ENCODE assay signal across 8 cellular contexts in the genomic region with DNA sequence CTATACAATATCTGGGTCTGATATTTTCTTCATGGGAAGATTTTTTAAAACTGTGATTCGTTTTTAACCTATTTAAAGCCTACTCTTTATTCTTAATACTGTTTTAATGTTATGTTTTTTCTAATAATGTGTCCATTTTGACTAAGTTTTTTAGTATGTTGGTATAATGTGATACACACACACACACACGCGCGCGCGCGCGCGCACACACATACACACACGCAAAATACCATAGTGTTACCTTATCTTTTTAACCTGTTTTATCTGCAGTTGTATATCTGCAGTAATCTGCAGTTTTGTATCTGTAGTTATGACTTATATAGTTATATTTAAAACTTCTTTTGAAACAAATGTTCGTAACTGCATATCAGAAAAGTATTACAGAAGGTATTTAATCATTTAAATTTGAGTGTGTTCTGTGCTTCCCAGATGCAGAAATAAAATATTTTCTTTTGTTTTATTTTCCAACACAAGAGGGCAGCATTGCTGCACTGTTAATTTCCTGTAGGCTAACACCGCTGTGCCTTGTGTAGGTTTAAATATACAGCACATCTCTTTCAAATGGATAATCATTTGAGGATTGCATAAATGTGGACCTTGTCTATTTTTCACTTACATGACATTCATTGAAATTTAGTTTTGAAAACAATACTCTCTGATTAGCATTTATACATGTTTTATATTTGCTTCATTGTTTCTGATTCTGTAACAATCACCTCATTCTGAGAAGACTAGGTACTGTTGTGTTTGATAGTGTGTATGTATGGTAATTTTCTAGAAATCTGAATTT.
DNase-seq lines count a peak whose midpoint lies in the region; ATAC-seq and TF ChIP-seq lines count a peak whose summit lies in the region.

No MANE protein-coding gene starts in this region.

- peaks cover 0 to 10% (median 0%) of the 10 kb centered on the region in 4 donors for H3K4me1 Mint-ChIP-seq in CD4-positive, CD25-positive, alpha-beta regulatory T cell
- no peaks in the 10 kb centered on the region for H3K4me1 Mint-ChIP-seq in immature natural killer cell

- H3K27ac Mint-ChIP-seq in CD4-positive, CD25-positive, alpha-beta regulatory T cell: no peak overlapping the region
- no peak overlapping the region for H3K27ac Mint-ChIP-seq in immature natural killer cell

- TF ChIP-seq CTCF in GM13976 (IDR thresholded peaks at IDR 0.05; ENCODE audit: borderline replicate concordance, control extremely low read depth, extremely low read depth, insufficient read depth, missing control alignments) (peak; percentile 30), astrocyte of the spinal cord (IDR thresholded peaks at IDR 0.05; ENCODE audit: low read depth, low read length) (peak; percentile 42), stomach (IDR thresholded peaks at IDR 0.05) (peak in 5 of 7 experiments; percentile 10 to 75 (median 53))

- H3K36me3 ChIP-seq in CD4-positive, CD25-positive, alpha-beta regulatory T cell (ENCODE audit: control insufficient read depth, insufficient read depth, low read length): no peaks in the 10 kb centered on the region
- no peaks in the 10 kb centered on the region for H3K36me3 ChIP-seq in stomach

- peak; percentile 4 to 70 (median 69) for DNase-seq in CD4-positive, CD25-positive, alpha-beta regulatory T cell
- DNase-seq in GM13976 (ENCODE audit: low spot score) (peak; percentile 33), NCI-H748 (lab: John Stamatoyannopoulos, UW; ENCODE audit: unreplicated experiment) (peak; percentile 39), astrocyte of the spinal cord (ENCODE audit: low read depth, low spot score) (peak; percentile 68), immature natural killer cell (peak; percentile 26 to 39 (median 35)), stomach (no peak)

- in situ Hi-C loops in GM13976 (cut with MboI; ENCODE audit: low sequenced_read_pairs, unreplicated experiment) (no loop called here), astrocyte of the spinal cord (cut with HindIII; ENCODE audit: low sequenced_read_pairs) (no loop called here)

- H3K9me3 Mint-ChIP-seq in CD4-positive, CD25-positive, alpha-beta regulatory T cell: no peaks in the 10 kb centered on the region
- H3K9me3 Mint-ChIP-seq in immature natural killer cell: no peaks in the 10 kb centered on the region

- no peak for TF ChIP-seq EP300 in stomach (IDR thresholded peaks at IDR 0.05)

- peaks cover 3% of the 10 kb centered on the region for H3K27me3 ChIP-seq in CD4-positive, CD25-positive, alpha-beta regulatory T cell (ENCODE audit: control insufficient read depth, insufficient read depth, low read length)
- H3K27me3 ChIP-seq in stomach: no peaks in the 10 kb centered on the region

- H3K4me3 ChIP-seq in CD4-positive, CD25-positive, alpha-beta regulatory T cell (ENCODE audit: low read depth, low read length): no peak overlapping the region
- H3K4me3 ChIP-seq in astrocyte of the spinal cord (ENCODE audit: low read depth, low read length) (no peak overlapping the region), stomach (no peak overlapping the region)

- 23 to 42% (median 32%) methylated on average over 12 of the region's 12 CpGs for WGBS in stomach, 5 donors

- H3K4me3 Mint-ChIP-seq in CD4-positive, CD25-positive, alpha-beta regulatory T cell: no peak overlapping the region
- H3K4me3 Mint-ChIP-seq in immature natural killer cell: no peak overlapping the region

- H3K36me3 Mint-ChIP-seq in CD4-positive, CD25-positive, alpha-beta regulatory T cell: no peaks in the 10 kb centered on the region
- no peaks in the 10 kb centered on the region for H3K36me3 Mint-ChIP-seq in immature natural killer cell

- peaks cover 16% of the 10 kb centered on the region for H3K27me3 Mint-ChIP-seq in CD4-positive, CD25-positive, alpha-beta regulatory T cell
- H3K27me3 Mint-ChIP-seq in immature natural killer cell (ENCODE audit: low read depth in 3 of 3): peaks cover 0 to 6% (median 0%) of the 10 kb centered on the region in 3 donors

- TF ChIP-seq POLR2A in stomach (IDR thresholded peaks at IDR 0.05): no peak

- peak; percentile 67 to 71 for ATAC-seq in CD4-positive, CD25-positive, alpha-beta regulatory T cell (ENCODE audit: low read depth in 2 of 2)
- ATAC-seq in HG03159 (IDR thresholded peaks at IDR 0.05; ENCODE audit: unreplicated experiment) (peak; percentile 74), HG03460 (IDR thresholded peaks at IDR 0.05; ENCODE audit: unreplicated experiment) (no peak)

- intact Hi-C loops in stomach (cut with DNase I; ENCODE audit: low total_unique reads): loop anchor here (10.0 kb wide), 1 partner anchor 486 kb away; no protein-coding TSS in a partner anchor

- no peak overlapping the region for H3K27ac ChIP-seq in CD4-positive, CD25-positive, alpha-beta regulatory T cell (ENCODE audit: insufficient read depth, low read length, poor library complexity, severe bottlenecking)
- no peak overlapping the region for H3K27ac ChIP-seq in stomach

- no peaks in the 10 kb centered on the region for H3K4me1 ChIP-seq in CD4-positive, CD25-positive, alpha-beta regulatory T cell (ENCODE audit: control insufficient read depth, insufficient read depth, low read length, poor library complexity, severe bottlenecking)
- peaks cover 0 to 10% (median 4%) of the 10 kb centered on the region in 4 donors for H3K4me1 ChIP-seq in stomach

- no peaks in the 10 kb centered on the region for H3K9me3 ChIP-seq in CD4-positive, CD25-positive, alpha-beta regulatory T cell (ENCODE audit: control insufficient read depth in 2 of 2, low read length in 2 of 2)
- no peaks in the 10 kb centered on the region for H3K9me3 ChIP-seq in stomach
